8 cellular contexts compared by ENCODE assay signal in genomic region chr14:102516531-102517411, GRCh38. TPM values are rescaled to one million over a fixed set of nuclear protein-coding genes. Genes with fewer than 3 reads are reported as not detected.
DNase-seq lines count a peak whose midpoint lies in the region; ATAC-seq and TF ChIP-seq lines count a peak whose summit lies in the region.

No MANE protein-coding gene starts in this region.

- H3K27me3 ChIP-seq in MM.1S (replicated peaks; ENCODE audit: insufficient read depth, low read length) (no peaks in the 10 kb centered on the region), dorsolateral prefrontal cortex (no peaks in the 10 kb centered on the region)

- peak overlapping the region; percentile 41 for H3K4me3 ChIP-seq in MM.1S (ENCODE audit: low read length)
- H3K4me3 ChIP-seq in dorsolateral prefrontal cortex, result peak overlapping the region; percentile 47 to 90 (median 72)

- DNase-seq in CD14-positive monocyte (ENCODE audit: low spot score) (peak; percentile 69), MM.1S (no peak), dorsolateral prefrontal cortex (peak in 3 of 10 donors; percentile 48 to 81 (median 67)), memory B cell (ENCODE audit: low spot score in 2 of 2) (peak; percentile 71 to 89)
- DNase-seq in activated CD4-positive, alpha-beta T cell treated with anti-CD3 and anti-CD28 coated beads for 48 hours, result peak; percentile 69
- DNase-seq in stimulated activated CD8-positive, alpha-beta memory T cell treated with anti-CD3 and anti-CD28 coated beads, Interleukin-15, amount 100 ng/mL, for 24 hours (ENCODE audit: low read depth), result peak; percentile 67

- H3K27ac ChIP-seq in MM.1S (ENCODE audit: low read length) (no peak overlapping the region), dorsolateral prefrontal cortex (peak overlapping the region in 53 of 59 donors; percentile 16 to 96 (median 73))

- no peaks in the 10 kb centered on the region for H3K36me3 ChIP-seq in MM.1S (replicated peaks; ENCODE audit: insufficient read depth, low read length)

- peak overlapping the region; percentile 54 for H3K4me2 ChIP-seq in MM.1S (ENCODE audit: low read depth, low read length)

- no peaks in the 10 kb centered on the region for H3K4me1 ChIP-seq in MM.1S (ENCODE audit: low read length)

- H3K4me3 Mint-ChIP-seq in CD14-positive monocyte, result peak overlapping the region; percentile 80 to 92
- H3K4me3 Mint-ChIP-seq in memory B cell, result peak overlapping the region; percentile 91

- H3K9me3 Mint-ChIP-seq in CD14-positive monocyte (peaks cover 0 to 1% (median 0%) of the 10 kb centered on the region in 7 donors), memory B cell (no peaks in the 10 kb centered on the region)

- H3K36me3 Mint-ChIP-seq in CD14-positive monocyte (no peaks in the 10 kb centered on the region), memory B cell (peaks cover 2% of the 10 kb centered on the region)

- no peaks in the 10 kb centered on the region for H4K20me1 ChIP-seq in MM.1S (ENCODE audit: insufficient read depth, low read length)

- peaks cover 5% of the 10 kb centered on the region for H3K4me1 Mint-ChIP-seq in CD14-positive monocyte
- peaks cover 12% of the 10 kb centered on the region for H3K4me1 Mint-ChIP-seq in memory B cell

- TF ChIP-seq CTCF in CD14-positive monocyte (IDR thresholded peaks at IDR 0.05) (peak; percentile 100), MM.1S (IDR thresholded peaks at IDR 0.05; ENCODE audit: low read length) (peak; percentile 37), dorsolateral prefrontal cortex (IDR thresholded peaks at IDR 0.05 in 54 of 56, conservative IDR thresholded peaks at IDR 0.05 in 2 of 56; ENCODE audit: low read depth in 1 of 56, partially characterized antibody in 56 of 56) (peak; percentile 39 to 99 (median 90))

- H3K9me2 ChIP-seq in MM.1S (replicated peaks; ENCODE audit: insufficient read depth, low read length), result no peaks in the 10 kb centered on the region

- no peaks in the 10 kb centered on the region for H3K9me3 ChIP-seq in MM.1S (replicated peaks; ENCODE audit: insufficient read depth, low read length)

- H2AFZ ChIP-seq in MM.1S (ENCODE audit: low read length), result 0 out of 2 replicates have a peak overlapping the region, but pooled peaks have one; percentile 35

- no peaks in the 10 kb centered on the region for H3F3A ChIP-seq in MM.1S (ENCODE audit: insufficient read depth, low read length)

- H3K27me3 Mint-ChIP-seq in CD14-positive monocyte (ENCODE audit: low read depth in 3 of 3) (peaks cover 6 to 30% (median 15%) of the 10 kb centered on the region in 3 donors), memory B cell (no peaks in the 10 kb centered on the region)

- no peaks in the 10 kb centered on the region for H3K79me2 ChIP-seq in MM.1S (ENCODE audit: low read length)

- no peak overlapping the region for H3K9ac ChIP-seq in MM.1S (ENCODE audit: low read length)

- H3K27ac Mint-ChIP-seq in CD14-positive monocyte (peak overlapping the region in 3 of 7 donors; percentile 43 to 76 (median 69)), memory B cell (peak overlapping the region; percentile 89)

- intact Hi-C loops in CD14-positive monocyte (cut with micrococcal nuclease) (loop anchor here (1.0 to 10.0 kb wide), 3 partner anchors 78 to 152 kb away; partner anchors contain the start of genes CINP (in 1 of the 2) and TECPR2 (in 1 of the 2)), dorsolateral prefrontal cortex (cut with DNase I) (loop anchor here (1.0 to 10.0 kb wide), 5 partner anchors 78 to 552 kb away; partner anchors contain the start of gene DYNC1H1 (in 1 of the 2))

- ATAC-seq in GM19455 (IDR thresholded peaks at IDR 0.05; ENCODE audit: unreplicated experiment), result peak; percentile 59
- ATAC-seq in memory B cell (ENCODE audit: low read depth), result peak; percentile 83
- ATAC-seq in HG03025 (IDR thresholded peaks at IDR 0.05; ENCODE audit: low FRiP score, unreplicated experiment), result no peak

RNA-seq across cellular contexts. Expression of gene ANKRD9, which starts 7.2 kb away (rescaled TPM):
- polyA plus RNA-seq in CD14-positive monocyte, result under 1 TPM; 0.43 to 0.83 TPM
- 100 to 1,000 TPM in 1 of 120 experiments, 10 to 100 TPM in 119; 20.1 to 115 (median 36.3) TPM for total RNA-seq in dorsolateral prefrontal cortex

Comparison
In these comparisons a context has a peak if more than half of its experiments do, and no peak if none do; other contexts are left out.
1. CTCF ChIP-seq: peak in every context shown above with its lines; median percentile 100 in CD14-positive monocyte; 90 in dorsolateral prefrontal cortex; 37 in MM.1S.